In the genomic region with DNA sequence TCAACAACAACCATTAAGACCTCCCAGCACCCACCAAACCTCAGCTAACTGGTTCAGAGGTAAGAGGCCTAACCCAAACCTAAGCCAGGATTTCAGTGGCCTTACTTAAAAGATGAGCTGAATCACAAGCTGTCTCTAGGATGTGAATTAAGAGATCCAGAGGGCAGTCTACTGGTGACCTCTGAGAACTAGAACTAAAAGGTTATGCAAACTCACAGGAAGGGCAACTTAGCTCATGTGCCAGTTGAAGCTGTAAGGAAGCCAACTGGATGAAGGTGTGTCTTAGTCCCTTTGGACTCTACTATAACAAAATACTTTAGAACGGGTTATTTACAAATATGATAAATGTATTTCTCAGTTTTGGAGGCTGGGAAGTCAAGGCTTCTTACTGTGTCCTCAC, we compare ENCODE assay signal across 12 cellular contexts. TPM values are rescaled to one million over a fixed set of nuclear protein-coding genes. Genes with fewer than 3 reads are reported as not detected.
"Had no signal": no experiment of that assay in that cellular context is flagged by ENCODE, and none has a peak within 500 bp of the region (broad histone marks: within the 10 kb centered on the region; RNA-seq: fewer than 3 reads in every experiment).

No MANE protein-coding gene starts in this region.

RNA-seq across cellular contexts. Expression of a gene that starts 5.3 kb away (rescaled TPM):
- total RNA-seq: activated CD4-positive, alpha-beta memory T cell treated with anti-CD3 and anti-CD28 coated beads, Interleukin-2, amount 10 ng/mL, durations not matched to agents 7 days and 5 days; activated CD8-positive, alpha-beta T cell treated with anti-CD3 and anti-CD28 coated beads, Interleukin-2, amount 10 ng/mL, durations not matched to agents 7 days and 5 days; activated T-helper 2 cell treated with anti-CD3 and anti-CD28 coated beads, Interferon-gamma antibody, Interleukin-2, Interleukin-4, amounts not matched to agents 10 μg/mL and 5 μg/mL and 100 μg/mL, durations not matched to agents 14 hours and 24 hours and 36 hours; ascending aorta; bronchial epithelial cell; cardiac muscle cell; WTC11 had no signal
- polyA plus RNA-seq: cardiac muscle cell had no signal

RNA-seq across cellular contexts. Expression of a gene that starts 9.4 kb away (rescaled TPM):
- total RNA-seq: activated CD4-positive, alpha-beta memory T cell treated with anti-CD3 and anti-CD28 coated beads, Interleukin-2, amount 10 ng/mL, durations not matched to agents 7 days and 5 days; activated CD4-positive, alpha-beta T cell treated with anti-CD3 and anti-CD28 coated beads for 36 hours; activated CD4-positive, alpha-beta T cell treated with anti-CD3 and anti-CD28 coated beads, Interleukin-2, amount 10 ng/mL, durations not matched to agents 7 days and 5 days; activated CD8-positive, alpha-beta memory T cell treated with anti-CD3 and anti-CD28 coated beads, Interleukin-2, amount 10 ng/mL, durations not matched to agents 7 days and 5 days; activated CD8-positive, alpha-beta T cell treated with anti-CD3 and anti-CD28 coated beads, Interleukin-2, amount 10 ng/mL, durations not matched to agents 7 days and 5 days; activated naive CD8-positive, alpha-beta T cell treated with anti-CD3 and anti-CD28 coated beads, Interleukin-2, amount 10 ng/mL, durations not matched to agents 7 days and 5 days; activated T-helper 2 cell treated with anti-CD3 and anti-CD28 coated beads, Interferon-gamma antibody, Interleukin-2, Interleukin-4, amounts not matched to agents 10 μg/mL and 5 μg/mL and 100 μg/mL, durations not matched to agents 14 hours and 24 hours and 36 hours; bronchial epithelial cell; cardiac muscle cell had no signal
- polyA plus RNA-seq: cardiac muscle cell had no signal

RNA-seq across cellular contexts. Expression of a gene that starts 32.7 kb away (rescaled TPM):
- total RNA-seq: activated CD4-positive, alpha-beta memory T cell treated with anti-CD3 and anti-CD28 coated beads, Interleukin-2, amount 10 ng/mL, durations not matched to agents 7 days and 5 days; activated CD4-positive, alpha-beta T cell treated with anti-CD3 and anti-CD28 coated beads for 36 hours; activated CD4-positive, alpha-beta T cell treated with anti-CD3 and anti-CD28 coated beads, Interleukin-2, amount 10 ng/mL, durations not matched to agents 7 days and 5 days; activated CD8-positive, alpha-beta memory T cell treated with anti-CD3 and anti-CD28 coated beads, Interleukin-2, amount 10 ng/mL, durations not matched to agents 7 days and 5 days; activated CD8-positive, alpha-beta T cell treated with anti-CD3 and anti-CD28 coated beads, Interleukin-2, amount 10 ng/mL, durations not matched to agents 7 days and 5 days; activated naive CD8-positive, alpha-beta T cell treated with anti-CD3 and anti-CD28 coated beads, Interleukin-2, amount 10 ng/mL, durations not matched to agents 7 days and 5 days; activated T-helper 2 cell treated with anti-CD3 and anti-CD28 coated beads, Interferon-gamma antibody, Interleukin-2, Interleukin-4, amounts not matched to agents 10 μg/mL and 5 μg/mL and 100 μg/mL, durations not matched to agents 14 hours and 24 hours and 36 hours; ascending aorta; bronchial epithelial cell; cardiac muscle cell; WTC11 had no signal
- polyA plus RNA-seq: cardiac muscle cell had no signal

RNA-seq across cellular contexts. Expression of a gene that starts 55.2 kb away (rescaled TPM):
- total RNA-seq: activated CD4-positive, alpha-beta memory T cell treated with anti-CD3 and anti-CD28 coated beads, Interleukin-2, amount 10 ng/mL, durations not matched to agents 7 days and 5 days; activated CD4-positive, alpha-beta T cell treated with anti-CD3 and anti-CD28 coated beads for 36 hours; activated CD4-positive, alpha-beta T cell treated with anti-CD3 and anti-CD28 coated beads, Interleukin-2, amount 10 ng/mL, durations not matched to agents 7 days and 5 days; activated CD8-positive, alpha-beta memory T cell treated with anti-CD3 and anti-CD28 coated beads, Interleukin-2, amount 10 ng/mL, durations not matched to agents 7 days and 5 days; activated CD8-positive, alpha-beta T cell treated with anti-CD3 and anti-CD28 coated beads, Interleukin-2, amount 10 ng/mL, durations not matched to agents 7 days and 5 days; activated naive CD8-positive, alpha-beta T cell treated with anti-CD3 and anti-CD28 coated beads, Interleukin-2, amount 10 ng/mL, durations not matched to agents 7 days and 5 days; activated T-helper 2 cell treated with anti-CD3 and anti-CD28 coated beads, Interferon-gamma antibody, Interleukin-2, Interleukin-4, amounts not matched to agents 10 μg/mL and 5 μg/mL and 100 μg/mL, durations not matched to agents 14 hours and 24 hours and 36 hours; ascending aorta; bronchial epithelial cell; cardiac muscle cell; WTC11 had no signal
- polyA plus RNA-seq: adipose tissue, cardiac muscle cell had no signal
